In genomic region chr7:23531794-23532489, GRCh38 we compare ENCODE assay signal across 1 cellular context.
TF ChIP-seq lines count a peak whose summit lies in the region.

TSS of gene TRA2A (minus strand) at chr7:23531981. CDS start at chr7:23531824, 157 bp downstream.

TF ChIP-seq in HepG2, 621 proteins besides CTCF, POLR2A, EP300 and RAD21 (continued from another document and continues in another):
- TF ChIP-seq ZNF674 (CRISPR knock-in tag; IDR thresholded peaks at IDR 0.05; ENCODE audit: low read depth) (no peak), ZNF274 (CRISPR knock-in tag; IDR thresholded peaks at IDR 0.05) (no peak), DMAP1 (CRISPR knock-in tag; IDR thresholded peaks at IDR 0.05) (peak; percentile 90), ZBTB7B (CRISPR knock-in tag; IDR thresholded peaks at IDR 0.05) (0 out of 2 replicates have a peak, but pooled peaks have one; percentile 16), ZNF713 (CRISPR knock-in tag; IDR thresholded peaks at IDR 0.05) (no peak), ZNF841 (CRISPR knock-in tag; IDR thresholded peaks at IDR 0.05; ENCODE audit: borderline replicate concordance) (no peak), ZNF317 (CRISPR knock-in tag; IDR thresholded peaks at IDR 0.05) (peak; percentile 84), ZNF263 (CRISPR knock-in tag; IDR thresholded peaks at IDR 0.05) (no peak), MAZ (IDR thresholded peaks at IDR 0.05; ENCODE audit: borderline replicate concordance, low read depth, low read length) (no peak), MAZ (CRISPR knock-in tag; IDR thresholded peaks at IDR 0.05; ENCODE audit: low read depth) (peak; percentile 55; the same call in 1 of the 2 replicates), ZNF562 (CRISPR knock-in tag; IDR thresholded peaks at IDR 0.05; ENCODE audit: borderline replicate concordance) (no peak), ZNF143 (CRISPR knock-in tag; IDR thresholded peaks at IDR 0.05) (peak; percentile 29; the same call in 1 of the 2 replicates), CBX1 (IDR thresholded peaks at IDR 0.05; ENCODE audit: low read depth) (peak; percentile 48), MZF1 (CRISPR knock-in tag; IDR thresholded peaks at IDR 0.05; ENCODE audit: borderline replicate concordance) (no peak), SP5 (CRISPR knock-in tag; IDR thresholded peaks at IDR 0.05; ENCODE audit: borderline replicate concordance, low read depth) (0 out of 2 replicates have a peak, but pooled peaks have one; percentile 65), NR1H2 (CRISPR knock-in tag; IDR thresholded peaks at IDR 0.05; ENCODE audit: borderline replicate concordance, low read depth) (no peak), SIN3B (IDR thresholded peaks at IDR 0.05; ENCODE audit: low read length) (0 out of 2 replicates have a peak, but pooled peaks have one; percentile 26), ZNF468 (CRISPR knock-in tag; IDR thresholded peaks at IDR 0.05) (0 out of 2 replicates have a peak, but pooled peaks have one; percentile 86), SNAPC4 (CRISPR knock-in tag; IDR thresholded peaks at IDR 0.05) (peak; percentile 74; the same call in 1 of the 2 replicates), NR3C1 (CRISPR knock-in tag; IDR thresholded peaks at IDR 0.05) (no peak), KLF6 (CRISPR knock-in tag; IDR thresholded peaks at IDR 0.05) (peak; percentile 92), ZNF451 (CRISPR knock-in tag; IDR thresholded peaks at IDR 0.05) (peak; percentile 54; the same call in 1 of the 2 replicates), CAMTA2 (CRISPR knock-in tag; IDR thresholded peaks at IDR 0.05; ENCODE audit: borderline replicate concordance) (peak; percentile 88), ZBTB8A (CRISPR knock-in tag; IDR thresholded peaks at IDR 0.05; ENCODE audit: borderline replicate concordance, low read depth) (peak; percentile 36; the same call in 1 of the 2 replicates), NKX3-1 (CRISPR knock-in tag; IDR thresholded peaks at IDR 0.05) (peak; percentile 26; the same call in 1 of the 2 replicates), TBP (CRISPR knock-in tag; IDR thresholded peaks at IDR 0.05) (peak; percentile 32; the same call in 1 of the 2 replicates), HES4 (CRISPR knock-in tag; IDR thresholded peaks at IDR 0.05; ENCODE audit: borderline replicate concordance) (no peak), ZNF567 (CRISPR knock-in tag; IDR thresholded peaks at IDR 0.05; ENCODE audit: borderline replicate concordance) (0 out of 2 replicates have a peak, but pooled peaks have one; percentile 60), ZSCAN21 (CRISPR knock-in tag; IDR thresholded peaks at IDR 0.05; ENCODE audit: borderline replicate concordance) (peak; percentile 95), ISX (CRISPR knock-in tag; conservative IDR thresholded peaks at IDR 0.05) (0 out of 2 replicates have a peak, but pooled peaks have one; percentile 43), NAIF1 (CRISPR knock-in tag; IDR thresholded peaks at IDR 0.05; ENCODE audit: borderline replicate concordance) (peak; percentile 78; the same call in 1 of the 2 replicates), SIN3A (IDR thresholded peaks at IDR 0.05; ENCODE audit: borderline replicate concordance, low read depth, low read length) (peak; percentile 94), JUN (CRISPR knock-in tag; IDR thresholded peaks at IDR 0.05) (no peak), CHCHD3 (CRISPR knock-in tag; IDR thresholded peaks at IDR 0.05) (no peak), ZNF121 (CRISPR knock-in tag; IDR thresholded peaks at IDR 0.05) (no peak), SP140L (CRISPR knock-in tag; IDR thresholded peaks at IDR 0.05; ENCODE audit: borderline replicate concordance) (no peak; the same call in 1 of the 2 replicates), SP1 (IDR thresholded peaks at IDR 0.05) (0 out of 2 replicates have a peak, but pooled peaks have one; percentile 10), SP1 (CRISPR knock-in tag; IDR thresholded peaks at IDR 0.05) (peak; percentile 94), ZNF20 (CRISPR knock-in tag; IDR thresholded peaks at IDR 0.05) (peak; percentile 66), NCOA1 (CRISPR knock-in tag; IDR thresholded peaks at IDR 0.05) (no peak), ARNTL (CRISPR knock-in tag; IDR thresholded peaks at IDR 0.05) (peak; percentile 46; the same call in 1 of the 2 replicates), POGZ (CRISPR knock-in tag; IDR thresholded peaks at IDR 0.05) (peak; percentile 94)
- TF ChIP-seq, protein P1, sequence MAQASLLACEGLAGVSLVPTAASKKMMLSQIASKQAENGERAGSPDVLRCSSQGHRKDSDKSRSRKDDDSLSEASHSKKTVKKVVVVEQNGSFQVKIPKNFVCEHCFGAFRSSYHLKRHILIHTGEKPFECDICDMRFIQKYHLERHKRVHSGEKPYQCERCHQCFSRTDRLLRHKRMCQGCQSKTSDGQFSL (CRISPR knock-in tag; IDR thresholded peaks at IDR 0.05), result 0 out of 2 replicates have a peak, but pooled peaks have one; percentile 42
- TF ChIP-seq, protein P2, sequence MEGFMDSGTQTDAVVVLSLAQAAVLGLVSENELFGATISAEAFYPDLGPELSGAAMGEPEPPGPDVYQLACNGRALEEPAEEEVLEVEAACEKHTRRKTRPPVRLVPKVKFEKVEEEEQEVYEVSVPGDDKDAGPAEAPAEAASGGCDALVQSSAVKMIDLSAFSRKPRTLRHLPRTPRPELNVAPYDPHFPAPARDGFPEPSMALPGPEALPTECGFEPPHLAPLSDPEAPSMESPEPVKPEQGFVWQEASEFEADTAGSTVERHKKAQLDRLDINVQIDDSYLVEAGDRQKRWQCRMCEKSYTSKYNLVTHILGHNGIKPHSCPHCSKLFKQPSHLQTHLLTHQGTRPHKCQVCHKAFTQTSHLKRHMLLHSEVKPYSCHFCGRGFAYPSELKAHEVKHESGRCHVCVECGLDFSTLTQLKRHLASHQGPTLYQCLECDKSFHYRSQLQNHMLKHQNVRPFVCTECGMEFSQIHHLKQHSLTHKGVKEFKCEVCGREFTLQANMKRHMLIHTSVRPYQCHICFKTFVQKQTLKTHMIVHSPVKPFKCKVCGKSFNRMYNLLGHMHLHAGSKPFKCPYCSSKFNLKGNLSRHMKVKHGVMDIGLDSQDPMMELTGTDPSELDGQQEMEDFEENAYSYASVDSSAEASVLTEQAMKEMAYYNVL (CRISPR knock-in tag; IDR thresholded peaks at IDR 0.05; ENCODE audit: borderline replicate concordance), result peak; percentile 83; the same call in 1 of the 2 replicates
- TF ChIP-seq, protein P3, sequence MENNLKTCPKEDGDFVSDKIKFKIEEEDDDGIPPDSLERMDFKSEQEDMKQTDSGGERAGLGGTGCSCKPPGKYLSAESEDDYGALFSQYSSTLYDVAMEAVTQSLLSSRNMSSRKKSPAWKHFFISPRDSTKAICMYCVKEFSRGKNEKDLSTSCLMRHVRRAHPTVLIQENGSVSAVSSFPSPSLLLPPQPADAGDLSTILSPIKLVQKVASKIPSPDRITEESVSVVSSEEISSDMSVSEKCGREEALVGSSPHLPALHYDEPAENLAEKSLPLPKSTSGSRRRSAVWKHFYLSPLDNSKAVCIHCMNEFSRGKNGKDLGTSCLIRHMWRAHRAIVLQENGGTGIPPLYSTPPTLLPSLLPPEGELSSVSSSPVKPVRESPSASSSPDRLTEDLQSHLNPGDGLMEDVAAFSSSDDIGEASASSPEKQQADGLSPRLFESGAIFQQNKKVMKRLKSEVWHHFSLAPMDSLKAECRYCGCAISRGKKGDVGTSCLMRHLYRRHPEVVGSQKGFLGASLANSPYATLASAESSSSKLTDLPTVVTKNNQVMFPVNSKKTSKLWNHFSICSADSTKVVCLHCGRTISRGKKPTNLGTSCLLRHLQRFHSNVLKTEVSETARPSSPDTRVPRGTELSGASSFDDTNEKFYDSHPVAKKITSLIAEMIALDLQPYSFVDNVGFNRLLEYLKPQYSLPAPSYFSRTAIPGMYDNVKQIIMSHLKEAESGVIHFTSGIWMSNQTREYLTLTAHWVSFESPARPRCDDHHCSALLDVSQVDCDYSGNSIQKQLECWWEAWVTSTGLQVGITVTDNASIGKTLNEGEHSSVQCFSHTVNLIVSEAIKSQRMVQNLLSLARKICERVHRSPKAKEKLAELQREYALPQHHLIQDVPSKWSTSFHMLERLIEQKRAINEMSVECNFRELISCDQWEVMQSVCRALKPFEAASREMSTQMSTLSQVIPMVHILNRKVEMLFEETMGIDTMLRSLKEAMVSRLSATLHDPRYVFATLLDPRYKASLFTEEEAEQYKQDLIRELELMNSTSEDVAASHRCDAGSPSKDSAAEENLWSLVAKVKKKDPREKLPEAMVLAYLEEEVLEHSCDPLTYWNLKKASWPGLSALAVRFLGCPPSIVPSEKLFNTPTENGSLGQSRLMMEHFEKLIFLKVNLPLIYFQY (CRISPR knock-in tag; IDR thresholded peaks at IDR 0.05; ENCODE audit: borderline replicate concordance), result peak; percentile 29; the same call in 1 of the 2 replicates
- TF ChIP-seq, protein P4, sequence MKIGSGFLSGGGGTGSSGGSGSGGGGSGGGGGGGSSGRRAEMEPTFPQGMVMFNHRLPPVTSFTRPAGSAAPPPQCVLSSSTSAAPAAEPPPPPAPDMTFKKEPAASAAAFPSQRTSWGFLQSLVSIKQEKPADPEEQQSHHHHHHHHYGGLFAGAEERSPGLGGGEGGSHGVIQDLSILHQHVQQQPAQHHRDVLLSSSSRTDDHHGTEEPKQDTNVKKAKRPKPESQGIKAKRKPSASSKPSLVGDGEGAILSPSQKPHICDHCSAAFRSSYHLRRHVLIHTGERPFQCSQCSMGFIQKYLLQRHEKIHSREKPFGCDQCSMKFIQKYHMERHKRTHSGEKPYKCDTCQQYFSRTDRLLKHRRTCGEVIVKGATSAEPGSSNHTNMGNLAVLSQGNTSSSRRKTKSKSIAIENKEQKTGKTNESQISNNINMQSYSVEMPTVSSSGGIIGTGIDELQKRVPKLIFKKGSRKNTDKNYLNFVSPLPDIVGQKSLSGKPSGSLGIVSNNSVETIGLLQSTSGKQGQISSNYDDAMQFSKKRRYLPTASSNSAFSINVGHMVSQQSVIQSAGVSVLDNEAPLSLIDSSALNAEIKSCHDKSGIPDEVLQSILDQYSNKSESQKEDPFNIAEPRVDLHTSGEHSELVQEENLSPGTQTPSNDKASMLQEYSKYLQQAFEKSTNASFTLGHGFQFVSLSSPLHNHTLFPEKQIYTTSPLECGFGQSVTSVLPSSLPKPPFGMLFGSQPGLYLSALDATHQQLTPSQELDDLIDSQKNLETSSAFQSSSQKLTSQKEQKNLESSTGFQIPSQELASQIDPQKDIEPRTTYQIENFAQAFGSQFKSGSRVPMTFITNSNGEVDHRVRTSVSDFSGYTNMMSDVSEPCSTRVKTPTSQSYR (CRISPR knock-in tag; IDR thresholded peaks at IDR 0.05; ENCODE audit: borderline replicate concordance), result no peak
- TF ChIP-seq, protein P5, sequence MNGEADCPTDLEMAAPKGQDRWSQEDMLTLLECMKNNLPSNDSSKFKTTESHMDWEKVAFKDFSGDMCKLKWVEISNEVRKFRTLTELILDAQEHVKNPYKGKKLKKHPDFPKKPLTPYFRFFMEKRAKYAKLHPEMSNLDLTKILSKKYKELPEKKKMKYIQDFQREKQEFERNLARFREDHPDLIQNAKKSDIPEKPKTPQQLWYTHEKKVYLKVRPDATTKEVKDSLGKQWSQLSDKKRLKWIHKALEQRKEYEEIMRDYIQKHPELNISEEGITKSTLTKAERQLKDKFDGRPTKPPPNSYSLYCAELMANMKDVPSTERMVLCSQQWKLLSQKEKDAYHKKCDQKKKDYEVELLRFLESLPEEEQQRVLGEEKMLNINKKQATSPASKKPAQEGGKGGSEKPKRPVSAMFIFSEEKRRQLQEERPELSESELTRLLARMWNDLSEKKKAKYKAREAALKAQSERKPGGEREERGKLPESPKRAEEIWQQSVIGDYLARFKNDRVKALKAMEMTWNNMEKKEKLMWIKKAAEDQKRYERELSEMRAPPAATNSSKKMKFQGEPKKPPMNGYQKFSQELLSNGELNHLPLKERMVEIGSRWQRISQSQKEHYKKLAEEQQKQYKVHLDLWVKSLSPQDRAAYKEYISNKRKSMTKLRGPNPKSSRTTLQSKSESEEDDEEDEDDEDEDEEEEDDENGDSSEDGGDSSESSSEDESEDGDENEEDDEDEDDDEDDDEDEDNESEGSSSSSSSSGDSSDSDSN (CRISPR knock-in tag; IDR thresholded peaks at IDR 0.05), result peak; percentile 78
- TF ChIP-seq, protein P6, sequence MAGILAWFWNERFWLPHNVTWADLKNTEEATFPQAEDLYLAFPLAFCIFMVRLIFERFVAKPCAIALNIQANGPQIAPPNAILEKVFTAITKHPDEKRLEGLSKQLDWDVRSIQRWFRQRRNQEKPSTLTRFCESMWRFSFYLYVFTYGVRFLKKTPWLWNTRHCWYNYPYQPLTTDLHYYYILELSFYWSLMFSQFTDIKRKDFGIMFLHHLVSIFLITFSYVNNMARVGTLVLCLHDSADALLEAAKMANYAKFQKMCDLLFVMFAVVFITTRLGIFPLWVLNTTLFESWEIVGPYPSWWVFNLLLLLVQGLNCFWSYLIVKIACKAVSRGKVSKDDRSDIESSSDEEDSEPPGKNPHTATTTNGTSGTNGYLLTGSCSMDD (CRISPR knock-in tag; IDR thresholded peaks at IDR 0.05), result peak; percentile 2; the same call in 1 of the 2 replicates
